In the genomic region with DNA sequence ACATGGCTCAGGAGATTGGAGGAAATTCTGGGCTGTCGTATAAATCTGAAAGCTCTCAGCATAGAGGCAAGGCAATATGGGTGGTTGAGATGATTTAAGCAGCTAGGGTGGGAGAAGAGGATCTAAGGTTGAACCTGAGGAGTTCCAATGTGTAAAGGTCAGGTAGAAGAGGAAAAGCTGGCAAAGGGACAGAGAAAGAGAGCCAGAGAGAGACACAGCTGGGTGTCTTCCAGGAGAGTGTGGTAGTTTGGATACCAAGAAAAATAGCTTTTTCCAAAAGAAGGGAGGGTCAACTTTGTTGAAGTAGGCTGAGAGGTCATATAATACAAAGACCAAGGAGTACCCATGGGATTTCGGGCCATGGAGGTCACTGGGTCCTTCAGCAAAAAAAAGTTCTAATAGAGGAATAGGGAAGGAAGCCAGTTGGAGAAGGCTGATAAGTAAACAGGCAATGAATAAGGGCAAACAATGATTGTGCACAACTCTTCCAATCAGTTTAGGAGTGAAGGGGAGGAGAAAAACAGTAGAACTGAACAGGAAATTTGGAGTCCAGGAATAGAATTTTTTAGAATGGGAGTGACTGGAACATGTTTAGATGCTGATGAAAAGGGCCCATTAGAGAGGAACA, we compare ENCODE assay signal across 1 cellular context.
TF ChIP-seq lines count a peak whose summit lies in the region.

No MANE protein-coding gene starts in this region.

TF ChIP-seq in K562, 482 proteins besides CTCF, POLR2A, EP300 and RAD21 (continued from another document and continues in another):
- no peak for TF ChIP-seq NR2C2 (CRISPR knock-in tag; IDR thresholded peaks at IDR 0.05)
- peak; percentile 47; the same call in 1 of the 2 replicates for TF ChIP-seq NR2C2 (tag; IDR thresholded peaks at IDR 0.05)
- TF ChIP-seq, protein P1, sequence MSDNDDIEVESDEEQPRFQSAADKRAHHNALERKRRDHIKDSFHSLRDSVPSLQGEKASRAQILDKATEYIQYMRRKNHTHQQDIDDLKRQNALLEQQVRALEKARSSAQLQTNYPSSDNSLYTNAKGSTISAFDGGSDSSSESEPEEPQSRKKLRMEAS (CRISPR knock-in tag; IDR thresholded peaks at IDR 0.05), result no peak
- TF ChIP-seq YBX1 (IDR thresholded peaks at IDR 0.05), result no peak
- TF ChIP-seq NFXL1 (CRISPR knock-in tag; IDR thresholded peaks at IDR 0.05), result no peak
- no peak for TF ChIP-seq JUND (IDR thresholded peaks at IDR 0.05; ENCODE audit: borderline replicate concordance, low read depth, low read length)
- TF ChIP-seq JUND (tag; IDR thresholded peaks at IDR 0.05; ENCODE audit: borderline replicate concordance, low read depth, low read length), result no peak; the same call in 2 of the 3 replicates
- no peak for TF ChIP-seq ZNF589 (CRISPR knock-in tag; IDR thresholded peaks at IDR 0.05; ENCODE audit: low read depth)
- no peak for TF ChIP-seq NFE2L1 (tag; IDR thresholded peaks at IDR 0.05; ENCODE audit: borderline replicate concordance, low read depth)
- TF ChIP-seq FOXA3 (CRISPR knock-in tag; conservative IDR thresholded peaks at IDR 0.05 in 1 of 2, IDR thresholded peaks at IDR 0.05 in 1 of 2), result peak in 1 of 2 experiments; percentile 95; a peak in 2 of 4 replicates
- TF ChIP-seq PHB2 (IDR thresholded peaks at IDR 0.05; ENCODE audit: low read depth), result no peak
- no peak for TF ChIP-seq CC2D1A (IDR thresholded peaks at IDR 0.05)
- TF ChIP-seq MYNN (IDR thresholded peaks at IDR 0.05), result no peak
- TF ChIP-seq MYNN (CRISPR knock-in tag; IDR thresholded peaks at IDR 0.05), result no peak
- no peak for TF ChIP-seq SIRT6 (IDR thresholded peaks at IDR 0.05; ENCODE audit: low read depth, low read length)
- TF ChIP-seq GABPB1 (CRISPR knock-in tag; IDR thresholded peaks at IDR 0.05), result no peak
- TF ChIP-seq FOXJ2 (tag; IDR thresholded peaks at IDR 0.05), result peak; percentile 64; the same call in 1 of the 2 replicates
- no peak for TF ChIP-seq PCBP1 (IDR thresholded peaks at IDR 0.05; ENCODE audit: low read depth, low read length, poor library complexity, severe bottlenecking)
- TF ChIP-seq ZNF184 (CRISPR knock-in tag; IDR thresholded peaks at IDR 0.05), result no peak
- no peak for TF ChIP-seq ZNF24 (IDR thresholded peaks at IDR 0.05)
- TF ChIP-seq ZNF785 (CRISPR knock-in tag; IDR thresholded peaks at IDR 0.05), result no peak
- TF ChIP-seq DPF2 (IDR thresholded peaks at IDR 0.05), result no peak
- no peak for TF ChIP-seq NEUROD1 (IDR thresholded peaks at IDR 0.05; ENCODE audit: borderline replicate concordance, low read depth, low read length, partially characterized antibody)
- TF ChIP-seq TAL1 (IDR thresholded peaks at IDR 0.05), result peak; percentile 33; the same call in 1 of the 2 replicates
- TF ChIP-seq, protein P2, sequence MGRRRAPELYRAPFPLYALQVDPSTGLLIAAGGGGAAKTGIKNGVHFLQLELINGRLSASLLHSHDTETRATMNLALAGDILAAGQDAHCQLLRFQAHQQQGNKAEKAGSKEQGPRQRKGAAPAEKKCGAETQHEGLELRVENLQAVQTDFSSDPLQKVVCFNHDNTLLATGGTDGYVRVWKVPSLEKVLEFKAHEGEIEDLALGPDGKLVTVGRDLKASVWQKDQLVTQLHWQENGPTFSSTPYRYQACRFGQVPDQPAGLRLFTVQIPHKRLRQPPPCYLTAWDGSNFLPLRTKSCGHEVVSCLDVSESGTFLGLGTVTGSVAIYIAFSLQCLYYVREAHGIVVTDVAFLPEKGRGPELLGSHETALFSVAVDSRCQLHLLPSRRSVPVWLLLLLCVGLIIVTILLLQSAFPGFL (CRISPR knock-in tag; IDR thresholded peaks at IDR 0.05), result no peak
- TF ChIP-seq, protein P3, sequence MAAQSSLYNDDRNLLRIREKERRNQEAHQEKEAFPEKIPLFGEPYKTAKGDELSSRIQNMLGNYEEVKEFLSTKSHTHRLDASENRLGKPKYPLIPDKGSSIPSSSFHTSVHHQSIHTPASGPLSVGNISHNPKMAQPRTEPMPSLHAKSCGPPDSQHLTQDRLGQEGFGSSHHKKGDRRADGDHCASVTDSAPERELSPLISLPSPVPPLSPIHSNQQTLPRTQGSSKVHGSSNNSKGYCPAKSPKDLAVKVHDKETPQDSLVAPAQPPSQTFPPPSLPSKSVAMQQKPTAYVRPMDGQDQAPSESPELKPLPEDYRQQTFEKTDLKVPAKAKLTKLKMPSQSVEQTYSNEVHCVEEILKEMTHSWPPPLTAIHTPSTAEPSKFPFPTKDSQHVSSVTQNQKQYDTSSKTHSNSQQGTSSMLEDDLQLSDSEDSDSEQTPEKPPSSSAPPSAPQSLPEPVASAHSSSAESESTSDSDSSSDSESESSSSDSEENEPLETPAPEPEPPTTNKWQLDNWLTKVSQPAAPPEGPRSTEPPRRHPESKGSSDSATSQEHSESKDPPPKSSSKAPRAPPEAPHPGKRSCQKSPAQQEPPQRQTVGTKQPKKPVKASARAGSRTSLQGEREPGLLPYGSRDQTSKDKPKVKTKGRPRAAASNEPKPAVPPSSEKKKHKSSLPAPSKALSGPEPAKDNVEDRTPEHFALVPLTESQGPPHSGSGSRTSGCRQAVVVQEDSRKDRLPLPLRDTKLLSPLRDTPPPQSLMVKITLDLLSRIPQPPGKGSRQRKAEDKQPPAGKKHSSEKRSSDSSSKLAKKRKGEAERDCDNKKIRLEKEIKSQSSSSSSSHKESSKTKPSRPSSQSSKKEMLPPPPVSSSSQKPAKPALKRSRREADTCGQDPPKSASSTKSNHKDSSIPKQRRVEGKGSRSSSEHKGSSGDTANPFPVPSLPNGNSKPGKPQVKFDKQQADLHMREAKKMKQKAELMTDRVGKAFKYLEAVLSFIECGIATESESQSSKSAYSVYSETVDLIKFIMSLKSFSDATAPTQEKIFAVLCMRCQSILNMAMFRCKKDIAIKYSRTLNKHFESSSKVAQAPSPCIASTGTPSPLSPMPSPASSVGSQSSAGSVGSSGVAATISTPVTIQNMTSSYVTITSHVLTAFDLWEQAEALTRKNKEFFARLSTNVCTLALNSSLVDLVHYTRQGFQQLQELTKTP (IDR thresholded peaks at IDR 0.05; ENCODE audit: low read depth in 1 of 2, partially characterized antibody in 2 of 2), result no peak
- no peak for TF ChIP-seq KDM5B (IDR thresholded peaks at IDR 0.05; ENCODE audit: insufficient replicate concordance, low read depth, low read length)
- TF ChIP-seq, protein P4, sequence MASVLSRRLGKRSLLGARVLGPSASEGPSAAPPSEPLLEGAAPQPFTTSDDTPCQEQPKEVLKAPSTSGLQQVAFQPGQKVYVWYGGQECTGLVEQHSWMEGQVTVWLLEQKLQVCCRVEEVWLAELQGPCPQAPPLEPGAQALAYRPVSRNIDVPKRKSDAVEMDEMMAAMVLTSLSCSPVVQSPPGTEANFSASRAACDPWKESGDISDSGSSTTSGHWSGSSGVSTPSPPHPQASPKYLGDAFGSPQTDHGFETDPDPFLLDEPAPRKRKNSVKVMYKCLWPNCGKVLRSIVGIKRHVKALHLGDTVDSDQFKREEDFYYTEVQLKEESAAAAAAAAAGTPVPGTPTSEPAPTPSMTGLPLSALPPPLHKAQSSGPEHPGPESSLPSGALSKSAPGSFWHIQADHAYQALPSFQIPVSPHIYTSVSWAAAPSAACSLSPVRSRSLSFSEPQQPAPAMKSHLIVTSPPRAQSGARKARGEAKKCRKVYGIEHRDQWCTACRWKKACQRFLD (CRISPR knock-in tag; IDR thresholded peaks at IDR 0.05), result no peak
- TF ChIP-seq ARID3A (IDR thresholded peaks at IDR 0.05; ENCODE audit: borderline replicate concordance, low read depth, low read length), result no peak
- TF ChIP-seq, protein P5, sequence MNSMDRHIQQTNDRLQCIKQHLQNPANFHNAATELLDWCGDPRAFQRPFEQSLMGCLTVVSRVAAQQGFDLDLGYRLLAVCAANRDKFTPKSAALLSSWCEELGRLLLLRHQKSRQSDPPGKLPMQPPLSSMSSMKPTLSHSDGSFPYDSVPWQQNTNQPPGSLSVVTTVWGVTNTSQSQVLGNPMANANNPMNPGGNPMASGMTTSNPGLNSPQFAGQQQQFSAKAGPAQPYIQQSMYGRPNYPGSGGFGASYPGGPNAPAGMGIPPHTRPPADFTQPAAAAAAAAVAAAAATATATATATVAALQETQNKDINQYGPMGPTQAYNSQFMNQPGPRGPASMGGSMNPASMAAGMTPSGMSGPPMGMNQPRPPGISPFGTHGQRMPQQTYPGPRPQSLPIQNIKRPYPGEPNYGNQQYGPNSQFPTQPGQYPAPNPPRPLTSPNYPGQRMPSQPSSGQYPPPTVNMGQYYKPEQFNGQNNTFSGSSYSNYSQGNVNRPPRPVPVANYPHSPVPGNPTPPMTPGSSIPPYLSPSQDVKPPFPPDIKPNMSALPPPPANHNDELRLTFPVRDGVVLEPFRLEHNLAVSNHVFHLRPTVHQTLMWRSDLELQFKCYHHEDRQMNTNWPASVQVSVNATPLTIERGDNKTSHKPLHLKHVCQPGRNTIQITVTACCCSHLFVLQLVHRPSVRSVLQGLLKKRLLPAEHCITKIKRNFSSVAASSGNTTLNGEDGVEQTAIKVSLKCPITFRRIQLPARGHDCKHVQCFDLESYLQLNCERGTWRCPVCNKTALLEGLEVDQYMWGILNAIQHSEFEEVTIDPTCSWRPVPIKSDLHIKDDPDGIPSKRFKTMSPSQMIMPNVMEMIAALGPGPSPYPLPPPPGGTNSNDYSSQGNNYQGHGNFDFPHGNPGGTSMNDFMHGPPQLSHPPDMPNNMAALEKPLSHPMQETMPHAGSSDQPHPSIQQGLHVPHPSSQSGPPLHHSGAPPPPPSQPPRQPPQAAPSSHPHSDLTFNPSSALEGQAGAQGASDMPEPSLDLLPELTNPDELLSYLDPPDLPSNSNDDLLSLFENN (IDR thresholded peaks at IDR 0.05; ENCODE audit: low read depth in 2 of 2, low read length in 2 of 2), result no peak
- TF ChIP-seq ZNF197 (CRISPR knock-in tag; IDR thresholded peaks at IDR 0.05; ENCODE audit: low read depth), result no peak
- TF ChIP-seq, protein P6, sequence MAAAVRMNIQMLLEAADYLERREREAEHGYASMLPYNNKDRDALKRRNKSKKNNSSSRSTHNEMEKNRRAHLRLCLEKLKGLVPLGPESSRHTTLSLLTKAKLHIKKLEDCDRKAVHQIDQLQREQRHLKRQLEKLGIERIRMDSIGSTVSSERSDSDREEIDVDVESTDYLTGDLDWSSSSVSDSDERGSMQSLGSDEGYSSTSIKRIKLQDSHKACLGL (CRISPR knock-in tag; IDR thresholded peaks at IDR 0.05; ENCODE audit: borderline replicate concordance, poor library complexity, severe bottlenecking), result no peak
- no peak for TF ChIP-seq CTBP1 (IDR thresholded peaks at IDR 0.05; ENCODE audit: borderline replicate concordance)
- no peak for TF ChIP-seq CBX5 (IDR thresholded peaks at IDR 0.05; ENCODE audit: borderline replicate concordance, low read depth)
- TF ChIP-seq PHF21A (IDR thresholded peaks at IDR 0.05; ENCODE audit: borderline replicate concordance, low read depth), result no peak
- TF ChIP-seq ZFP36 (IDR thresholded peaks at IDR 0.05; ENCODE audit: low read depth, low read length, partially characterized antibody), result no peak
- TF ChIP-seq C11orf30 (IDR thresholded peaks at IDR 0.05; ENCODE audit: low read depth), result peak; percentile 50; the same call in 1 of the 2 replicates
- TF ChIP-seq SMARCA4 (IDR thresholded peaks at IDR 0.05), result no peak; the same call in 1 of the 2 replicates
- TF ChIP-seq ZNF224 (CRISPR knock-in tag; IDR thresholded peaks at IDR 0.05), result no peak
- TF ChIP-seq CBFA2T3 (IDR thresholded peaks at IDR 0.05), result peak; percentile 41; the same call in 1 of the 2 replicates
- no peak for TF ChIP-seq TSC22D4 (tag; IDR thresholded peaks at IDR 0.05)
- no peak for TF ChIP-seq SUPT5H (IDR thresholded peaks at IDR 0.05)
- TF ChIP-seq TOE1 (IDR thresholded peaks at IDR 0.05; ENCODE audit: borderline replicate concordance), result no peak
- TF ChIP-seq TOE1 (CRISPR knock-in tag; IDR thresholded peaks at IDR 0.05; ENCODE audit: borderline replicate concordance, low read depth), result no peak
- no peak for TF ChIP-seq EGR1 (conservative IDR thresholded peaks at IDR 0.05)
- TF ChIP-seq ZNF316 (IDR thresholded peaks at IDR 0.05), result no peak
- no peak for TF ChIP-seq ZSCAN29 (IDR thresholded peaks at IDR 0.05)
- TF ChIP-seq EZH2 (IDR thresholded peaks at IDR 0.05; ENCODE audit: borderline replicate concordance, low read depth, low read length), result no peak
- TF ChIP-seq MAFF (IDR thresholded peaks at IDR 0.05; ENCODE audit: low read length), result peak; percentile 68; the same call in 1 of the 2 replicates
- TF ChIP-seq RNF219 (CRISPR knock-in tag; IDR thresholded peaks at IDR 0.05), result no peak
- TF ChIP-seq HDAC3 (IDR thresholded peaks at IDR 0.05; ENCODE audit: borderline replicate concordance, partially characterized antibody), result no peak
- no peak for TF ChIP-seq ARNT (IDR thresholded peaks at IDR 0.05)
- peak; percentile 79 for TF ChIP-seq NFE2 (IDR thresholded peaks at IDR 0.05; ENCODE audit: low read depth)
- no peak for TF ChIP-seq XRCC4 (IDR thresholded peaks at IDR 0.05; ENCODE audit: extremely low read depth, insufficient read depth, insufficient read length)
- no peak for TF ChIP-seq PPARD (CRISPR knock-in tag; IDR thresholded peaks at IDR 0.05)
- no peak for TF ChIP-seq ZNF507 (tag; conservative IDR thresholded peaks at IDR 0.05)
